Comparison of ENCODE assay signal across 1 cellular context in genomic region chr2:70123829-70124117, GRCh38.
A peak's percentile ranks its signal among the peaks of the same experiment; 100 is the strongest.
TF ChIP-seq lines count a peak whose summit lies in the region.

No MANE protein-coding gene starts in this region.

TF ChIP-seq in K562, 482 proteins besides CTCF, POLR2A, EP300 and RAD21 (continued from another document):
- TF ChIP-seq SAP30 (IDR thresholded peaks at IDR 0.05; ENCODE audit: borderline replicate concordance, insufficient read depth, low read depth, low read length, poor library complexity, severe bottlenecking) (no peak), TRIM28 (IDR thresholded peaks at IDR 0.05) (0 out of 2 replicates have a peak, but pooled peaks have one; percentile 10), ZNF12 (CRISPR knock-in tag; IDR thresholded peaks at IDR 0.05) (no peak), CREM (IDR thresholded peaks at IDR 0.05; ENCODE audit: low read depth) (0 out of 2 replicates have a peak, but pooled peaks have one; percentile 57), ADNP (tag; IDR thresholded peaks at IDR 0.05) (peak; percentile 53), ZNF384 (IDR thresholded peaks at IDR 0.05; ENCODE audit: low read depth, low read length) (peak; percentile 77), NRF1 (conservative IDR thresholded peaks at IDR 0.05 in 1 of 2, IDR thresholded peaks at IDR 0.05 in 1 of 2) (no peak), JUND (IDR thresholded peaks at IDR 0.05; ENCODE audit: borderline replicate concordance, low read depth, low read length) (no peak), JUND (tag; IDR thresholded peaks at IDR 0.05; ENCODE audit: borderline replicate concordance, low read depth, low read length) (0 out of 3 replicates have a peak, but pooled peaks have one; percentile 5), EP400 (IDR thresholded peaks at IDR 0.05) (no peak), FOXK2 (conservative IDR thresholded peaks at IDR 0.05 in 1 of 2, IDR thresholded peaks at IDR 0.05 in 1 of 2; ENCODE audit: low read depth in 2 of 2) (peak; percentile 38 to 50; a peak in 1 of 4 replicates), SAFB (IDR thresholded peaks at IDR 0.05; ENCODE audit: borderline replicate concordance, low read depth, low read length) (0 out of 2 replicates have a peak, but pooled peaks have one; percentile 3), KDM1A (IDR thresholded peaks at IDR 0.05) (peak in 1 of 2 experiments; percentile 20; a peak in 2 of 4 replicates), TEAD1 (CRISPR knock-in tag; IDR thresholded peaks at IDR 0.05) (0 out of 4 replicates have a peak, but pooled peaks of 1 of the 2 experiments have one; percentile 47), MECOM (CRISPR knock-in tag; IDR thresholded peaks at IDR 0.05) (no peak)
- TF ChIP-seq, protein P1, sequence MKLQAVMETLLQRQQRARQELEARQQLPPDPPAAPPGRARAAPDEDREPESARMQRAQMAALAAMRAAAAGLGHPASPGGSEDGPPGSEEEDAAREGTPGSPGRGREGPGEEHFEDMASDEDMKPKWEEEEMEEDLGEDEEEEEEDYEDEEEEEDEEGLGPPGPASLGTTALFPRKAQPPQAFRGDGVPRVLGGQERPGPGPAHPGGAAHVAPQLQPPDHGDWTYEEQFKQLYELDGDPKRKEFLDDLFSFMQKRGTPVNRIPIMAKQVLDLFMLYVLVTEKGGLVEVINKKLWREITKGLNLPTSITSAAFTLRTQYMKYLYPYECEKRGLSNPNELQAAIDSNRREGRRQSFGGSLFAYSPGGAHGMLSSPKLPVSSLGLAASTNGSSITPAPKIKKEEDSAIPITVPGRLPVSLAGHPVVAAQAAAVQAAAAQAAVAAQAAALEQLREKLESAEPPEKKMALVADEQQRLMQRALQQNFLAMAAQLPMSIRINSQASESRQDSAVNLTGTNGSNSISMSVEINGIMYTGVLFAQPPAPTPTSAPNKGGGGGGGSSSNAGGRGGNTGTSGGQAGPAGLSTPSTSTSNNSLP (IDR thresholded peaks at IDR 0.05; ENCODE audit: borderline replicate concordance, low read depth, low read length): 0 out of 2 replicates have a peak, but pooled peaks have one; percentile 34
- TF ChIP-seq, protein P2, sequence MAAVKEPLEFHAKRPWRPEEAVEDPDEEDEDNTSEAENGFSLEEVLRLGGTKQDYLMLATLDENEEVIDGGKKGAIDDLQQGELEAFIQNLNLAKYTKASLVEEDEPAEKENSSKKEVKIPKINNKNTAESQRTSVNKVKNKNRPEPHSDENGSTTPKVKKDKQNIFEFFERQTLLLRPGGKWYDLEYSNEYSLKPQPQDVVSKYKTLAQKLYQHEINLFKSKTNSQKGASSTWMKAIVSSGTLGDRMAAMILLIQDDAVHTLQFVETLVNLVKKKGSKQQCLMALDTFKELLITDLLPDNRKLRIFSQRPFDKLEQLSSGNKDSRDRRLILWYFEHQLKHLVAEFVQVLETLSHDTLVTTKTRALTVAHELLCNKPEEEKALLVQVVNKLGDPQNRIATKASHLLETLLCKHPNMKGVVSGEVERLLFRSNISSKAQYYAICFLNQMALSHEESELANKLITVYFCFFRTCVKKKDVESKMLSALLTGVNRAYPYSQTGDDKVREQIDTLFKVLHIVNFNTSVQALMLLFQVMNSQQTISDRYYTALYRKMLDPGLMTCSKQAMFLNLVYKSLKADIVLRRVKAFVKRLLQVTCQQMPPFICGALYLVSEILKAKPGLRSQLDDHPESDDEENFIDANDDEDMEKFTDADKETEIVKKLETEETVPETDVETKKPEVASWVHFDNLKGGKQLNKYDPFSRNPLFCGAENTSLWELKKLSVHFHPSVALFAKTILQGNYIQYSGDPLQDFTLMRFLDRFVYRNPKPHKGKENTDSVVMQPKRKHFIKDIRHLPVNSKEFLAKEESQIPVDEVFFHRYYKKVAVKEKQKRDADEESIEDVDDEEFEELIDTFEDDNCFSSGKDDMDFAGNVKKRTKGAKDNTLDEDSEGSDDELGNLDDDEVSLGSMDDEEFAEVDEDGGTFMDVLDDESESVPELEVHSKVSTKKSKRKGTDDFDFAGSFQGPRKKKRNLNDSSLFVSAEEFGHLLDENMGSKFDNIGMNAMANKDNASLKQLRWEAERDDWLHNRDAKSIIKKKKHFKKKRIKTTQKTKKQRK (IDR thresholded peaks at IDR 0.05; ENCODE audit: borderline replicate concordance, low read depth, low read length): no peak
